24 cellular contexts compared by ENCODE assay signal in the genomic region with DNA sequence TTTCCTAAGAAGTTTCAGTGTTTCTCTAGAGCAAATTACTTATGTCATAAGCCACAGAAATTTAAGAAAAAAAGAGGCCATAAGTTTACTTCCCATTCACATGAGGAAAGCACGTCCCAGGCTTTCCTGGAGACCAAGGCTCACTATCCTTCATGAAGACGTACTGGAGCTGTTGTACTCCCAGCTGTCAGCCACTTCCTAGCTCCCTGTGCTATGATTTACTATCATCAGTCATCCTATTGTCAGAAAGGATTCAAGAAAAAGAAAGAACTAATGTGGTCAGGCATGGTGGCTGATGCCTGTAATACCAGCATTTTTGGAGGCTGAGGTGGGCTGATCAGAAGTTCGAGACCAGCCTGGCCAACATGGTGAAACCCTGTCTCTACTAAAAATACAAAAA.
"Had no signal": no experiment of that assay in that cellular context is flagged by ENCODE, and none has a peak within 500 bp of the region (broad histone marks: within the 10 kb centered on the region; RNA-seq: fewer than 3 reads in every experiment).

No MANE protein-coding gene starts in this region.

- H3K9me3 ChIP-seq: esophagus muscularis mucosa, left lung, lower lobe of right lung had no signal

- FAIRE-seq: frontal cortex, kidney had no signal

- H3K4me3 ChIP-seq: coronary artery, dorsolateral prefrontal cortex, esophagus muscularis mucosa, gastroesophageal sphincter, heart left ventricle, hepatocyte, left lung, lower lobe of right lung had no signal

- H3K36me3 ChIP-seq: esophagus muscularis mucosa, gastroesophageal sphincter, heart left ventricle, left lung, lower lobe of right lung had no signal

- H3K27me3 ChIP-seq: dorsolateral prefrontal cortex, esophagus muscularis mucosa, foreskin keratinocyte, gastroesophageal sphincter, heart left ventricle, hepatocyte, left lung had no signal

- H3K4me1 ChIP-seq: esophagus muscularis mucosa, foreskin keratinocyte, gastroesophageal sphincter, heart left ventricle, left lung, lower lobe of right lung had no signal

- H3K4me1 Mint-ChIP-seq: naive thymus-derived CD4-positive, alpha-beta T cell had no signal

- H2AFZ ChIP-seq: hepatocyte had no signal

- DNase-seq: dermis blood vessel endothelial cell; dorsolateral prefrontal cortex; effector CD4-positive, alpha-beta T cell; effector memory CD4-positive, alpha-beta T cell; foreskin keratinocyte; heart left ventricle; hypothalamus; immature natural killer cell; islet precursor cell; kidney; kidney glomerular epithelial cell; left colon; left lung; left ventricle myocardium superior; lower lobe of right lung; mesendoderm; midbrain; naive thymus-derived CD4-positive, alpha-beta T cell; natural killer cell had no signal

- ATAC-seq: foreskin keratinocyte; gastroesophageal sphincter; heart left ventricle; left colon; left lung; left ventricle myocardium superior; lower lobe of right lung; naive thymus-derived CD4-positive, alpha-beta T cell; natural killer cell had no signal

- H3K79me2 ChIP-seq: hepatocyte had no signal

- H3K36me3 Mint-ChIP-seq: immature natural killer cell had no signal

- H3K27ac ChIP-seq: coronary artery, dorsolateral prefrontal cortex, esophagus muscularis mucosa, foreskin keratinocyte, gastroesophageal sphincter, heart left ventricle, hepatocyte, left lung, lower lobe of right lung had no signal

- H3K4me2 ChIP-seq: hepatocyte had no signal

- H3K27ac Mint-ChIP-seq: immature natural killer cell; naive thymus-derived CD4-positive, alpha-beta T cell; natural killer cell had no signal

- H3K4me3 Mint-ChIP-seq: immature natural killer cell; naive thymus-derived CD4-positive, alpha-beta T cell; natural killer cell had no signal
